ENCODE assay signal across 26 cellular contexts in the genomic region with DNA sequence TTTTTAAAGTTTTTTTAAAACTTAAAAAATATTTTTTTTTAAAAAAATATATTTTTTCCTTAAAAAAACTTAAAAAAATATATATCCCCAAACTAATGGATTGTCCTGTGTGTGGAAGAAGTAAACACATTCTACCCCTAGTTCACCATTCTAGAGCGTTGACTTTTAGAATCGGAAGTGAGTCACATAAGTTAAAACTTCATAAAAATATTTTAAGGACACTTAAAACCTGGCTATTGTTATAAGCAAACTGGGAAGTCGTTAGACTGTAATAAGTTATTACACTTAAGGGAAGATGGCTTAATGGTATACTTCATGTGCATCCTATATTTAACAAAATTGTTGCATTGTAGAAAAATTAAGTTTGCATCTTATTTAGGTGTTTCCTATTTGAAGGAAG.
"Had no signal": no experiment of that assay in that cellular context is flagged by ENCODE, and none has a peak within 500 bp of the region (broad histone marks: within the 10 kb centered on the region; RNA-seq: fewer than 3 reads in every experiment).

No MANE protein-coding gene starts in this region.

- H3K4me1 ChIP-seq: ascending aorta, breast epithelium, colonic mucosa, esophagus squamous epithelium had no signal

- ATAC-seq: activated CD8-positive, alpha-beta memory T cell treated with anti-CD3 and anti-CD28 coated beads, Interleukin-2, amount 10 ng/mL, durations not matched to agents 7 days and 5 days; activated CD8-positive, alpha-beta T cell treated with anti-CD3 and anti-CD28 coated beads, Interleukin-2, amount 10 ng/mL, durations not matched to agents 7 days and 5 days; effector memory CD8-positive, alpha-beta T cell had no signal

- H3K4me3 ChIP-seq: ascending aorta, breast epithelium, cardiac muscle cell, colonic mucosa, esophagus squamous epithelium had no signal

- H3K27ac ChIP-seq: ascending aorta, breast epithelium, cardiac muscle cell, colonic mucosa, epithelial cell of prostate, esophagus squamous epithelium had no signal

- H3K27me3 ChIP-seq: ascending aorta, breast epithelium, cardiac muscle cell, colonic mucosa, esophagus squamous epithelium had no signal

- H3K9me3 ChIP-seq: ascending aorta, breast epithelium, colonic mucosa, esophagus squamous epithelium had no signal

- DNase-seq: activated CD4-positive, alpha-beta memory T cell treated with anti-CD3 and anti-CD28 coated beads for 36 hours; activated CD4-positive, alpha-beta T cell treated with anti-CD3 and anti-CD28 coated beads for 36 hours; activated CD4-positive, alpha-beta T cell treated with anti-CD3 and anti-CD28 coated beads, Interleukin-2, amount 10 ng/mL, durations not matched to agents 24 days and 14 days; activated CD4-positive, CD25-positive, alpha-beta regulatory T cell; activated CD4-positive, CD25-positive, alpha-beta regulatory T cell treated with anti-CD3 and anti-CD28 coated beads, Interleukin-2, amount 50 U/mL, for 72 hours; activated CD8-positive, alpha-beta memory T cell treated with anti-CD3 and anti-CD28 coated beads, Interleukin-2, amount 10 ng/mL, durations not matched to agents 7 days and 5 days; activated CD8-positive, alpha-beta memory T cell treated with anti-CD3 and anti-CD28 coated beads, Interleukin-2, amount 50 U/mL, for 4 hours; activated CD8-positive, alpha-beta T cell treated with anti-CD3 and anti-CD28 coated beads, Interleukin-2, amount 10 ng/mL, durations not matched to agents 7 days and 5 days; activated effector memory CD4-positive, alpha-beta T cell treated with anti-CD3 and anti-CD28 coated beads, Interleukin-2, amount 50 U/mL, for 16 hours; activated naive CD4-positive, alpha-beta T cell treated with anti-CD3 and anti-CD28 coated beads, Interleukin-2, amount 10 ng/mL, durations not matched to agents 7 days and 5 days; activated naive CD8-positive, alpha-beta T cell treated with anti-CD3 and anti-CD28 coated beads, Interleukin-2, amount 10 ng/mL, durations not matched to agents 7 days and 5 days; activated T-cell treated with anti-CD3 and anti-CD28 coated beads, Interleukin-2, amount 50 U/mL, for 1 hour; activated T-cell treated with anti-CD3 and anti-CD28 coated beads, Interleukin-2, amount 50 U/mL, for 48 hours; central memory CD4-positive, alpha-beta T cell; cerebellar nuclear complex; colonic mucosa; effector CD4-positive, alpha-beta T cell; effector memory CD8-positive, alpha-beta T cell; esophagus squamous epithelium; foreskin melanocyte; head of caudate nucleus; T-helper 2 cell had no signal

- H3K36me3 ChIP-seq: breast epithelium, colonic mucosa had no signal
